Comparison of ENCODE assay signal across 12 cellular contexts in the genomic region with DNA sequence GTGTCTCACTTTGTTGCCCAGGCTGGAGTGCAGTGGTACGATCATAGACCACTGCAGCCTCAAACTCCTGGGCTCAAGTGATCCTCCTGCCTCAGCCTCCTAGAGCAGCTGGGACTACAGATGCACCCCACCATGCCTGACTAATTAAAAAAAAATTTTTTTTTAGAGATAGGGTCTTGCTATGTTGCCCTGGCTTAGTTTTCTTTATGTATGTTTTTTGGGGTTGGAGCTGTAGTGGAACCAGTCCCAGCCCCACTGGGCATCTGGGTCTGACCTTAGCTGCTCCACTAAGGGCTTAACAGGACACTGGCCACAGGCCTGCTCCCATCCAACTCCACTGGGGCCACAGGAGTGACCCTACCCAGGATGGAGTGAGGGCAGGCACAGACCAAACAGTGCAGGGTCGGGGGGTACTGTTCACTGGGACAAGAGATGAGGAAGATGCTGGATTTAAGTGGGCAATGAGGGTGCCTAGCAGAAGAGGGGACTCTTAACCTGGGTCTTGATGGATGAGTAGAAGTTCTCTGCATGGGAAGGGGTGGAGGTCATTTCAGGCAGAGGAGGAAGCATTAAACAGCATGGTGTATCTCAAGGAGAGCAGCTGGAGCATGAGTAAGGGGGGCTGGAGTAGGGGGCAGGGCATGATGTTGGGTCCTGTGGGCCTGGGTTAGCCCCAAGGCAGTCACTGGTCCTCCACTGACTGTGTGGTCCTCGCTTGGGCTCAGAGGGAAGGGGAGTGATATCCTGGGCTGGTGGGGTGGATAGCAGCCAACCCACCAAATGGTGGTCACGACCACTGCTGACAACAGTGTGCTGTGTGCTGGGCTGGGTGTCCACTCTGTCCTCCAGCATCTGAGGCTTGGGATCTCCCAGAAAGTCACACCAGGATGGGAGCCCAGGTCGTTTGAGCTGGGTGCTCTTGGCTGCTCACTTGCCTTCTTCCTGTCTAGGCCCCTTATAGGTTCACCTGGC. TPM values are rescaled to one million over a fixed set of nuclear protein-coding genes. Genes with fewer than 3 reads are reported as not detected.
A peak's percentile ranks its signal among the peaks of the same experiment; 100 is the strongest.
DNase-seq lines count a peak whose midpoint lies in the region; ATAC-seq and TF ChIP-seq lines count a peak whose summit lies in the region.
"Had no signal": no experiment of that assay in that cellular context is flagged by ENCODE, and none has a peak within 500 bp of the region (broad histone marks: within the 10 kb centered on the region; RNA-seq: fewer than 3 reads in every experiment).

No MANE protein-coding gene starts in this region.

- peaks cover 3% of the 10 kb centered on the region; the same call in 1 of the 3 replicates for H3K9me3 Mint-ChIP-seq in GM23338
- H3K9me3 Mint-ChIP-seq in activated naive CD8-positive, alpha-beta T cell treated with anti-CD3 and anti-CD28 coated beads, Interleukin-2, amount 10 ng/mL, durations not matched to agents 7 days and 5 days, result no peaks in the 10 kb centered on the region

- H3K4me1 Mint-ChIP-seq in GM23338, result peaks cover 16% of the 10 kb centered on the region
- peaks cover 34% of the 10 kb centered on the region for H3K4me1 Mint-ChIP-seq in activated naive CD8-positive, alpha-beta T cell treated with anti-CD3 and anti-CD28 coated beads, Interleukin-2, amount 10 ng/mL, durations not matched to agents 7 days and 5 days

- intact Hi-C loops in mucosa of descending colon (cut with DNase I, micrococcal nuclease), result loop anchor here in 1 of 2 donors (10.0 kb wide), 1 partner anchor 55 kb away; no protein-coding TSS in a partner anchor

- no peaks in the 10 kb centered on the region for H3F3A ChIP-seq in GM23338 (replicated peaks; ENCODE audit: low read depth)

- ATAC-seq in GM23338 (no peak), mucosa of descending colon (no peak)
- no peak for ATAC-seq in activated naive CD8-positive, alpha-beta T cell treated with anti-CD3 and anti-CD28 coated beads, Interleukin-2, amount 10 ng/mL, durations not matched to agents 7 days and 5 days (ENCODE audit: low read depth)

- H3K27me3 Mint-ChIP-seq in GM23338 (ENCODE audit: insufficient read depth, low read depth, poor library complexity), result peaks cover 10% of the 10 kb centered on the region
- no peaks in the 10 kb centered on the region for H3K27me3 Mint-ChIP-seq in activated naive CD8-positive, alpha-beta T cell treated with anti-CD3 and anti-CD28 coated beads, Interleukin-2, amount 10 ng/mL, durations not matched to agents 7 days and 5 days

- H3K4me3 ChIP-seq in BLaER1, result peak overlapping the region; percentile 78
- H3K4me3 ChIP-seq in GM23338, result peak overlapping the region; percentile 65; the same call in 1 of the 2 replicates
- no peak overlapping the region for H3K4me3 ChIP-seq in mucosa of descending colon
- H3K4me3 ChIP-seq in MG63, result no peak overlapping the region

- H3K4me1 ChIP-seq in BLaER1 (peaks cover 73% of the 10 kb centered on the region), GM23338 (ENCODE audit: insufficient read depth) (no peaks in the 10 kb centered on the region), mucosa of descending colon (ENCODE audit: low read depth) (peaks cover 7% of the 10 kb centered on the region)

- peaks cover 15% of the 10 kb centered on the region for H3K36me3 Mint-ChIP-seq in GM23338 (ENCODE audit: low read depth)
- H3K36me3 Mint-ChIP-seq in activated naive CD8-positive, alpha-beta T cell treated with anti-CD3 and anti-CD28 coated beads, Interleukin-2, amount 10 ng/mL, durations not matched to agents 7 days and 5 days, result peaks cover 22% of the 10 kb centered on the region

- H3K27ac Mint-ChIP-seq in GM23338, result no peak overlapping the region
- H3K27ac Mint-ChIP-seq in activated naive CD8-positive, alpha-beta T cell treated with anti-CD3 and anti-CD28 coated beads, Interleukin-2, amount 10 ng/mL, durations not matched to agents 7 days and 5 days, result peak overlapping the region; percentile 83

- peaks cover 16% of the 10 kb centered on the region for H3K27me3 ChIP-seq in BLaER1
- no peaks in the 10 kb centered on the region for H3K27me3 ChIP-seq in GM23338 (ENCODE audit: insufficient read depth)
- no peaks in the 10 kb centered on the region for H3K27me3 ChIP-seq in MG63
- H3K27me3 ChIP-seq: left lung had no signal

- DNase-seq in GM23338 (ENCODE audit: low spot score), result no peak
- DNase-seq in activated naive CD8-positive, alpha-beta T cell treated with anti-CD3 and anti-CD28 coated beads, Interleukin-2, amount 10 ng/mL, durations not matched to agents 7 days and 5 days, result no peak
- peak in 2 of 3 donors; percentile 28 to 34 for DNase-seq in mucosa of descending colon
- no peak for DNase-seq in 8988T
- no peak for DNase-seq in MG63
- DNase-seq in AG08396 (ENCODE audit: low spot score), result no peak
- DNase-seq in DMS153 (lab: John Stamatoyannopoulos, UW), result no peak
- DNase-seq: DMS79 treated with DMSO at 0.1 percent for 48 hours, foreskin fibroblast, MM.1S had no signal

- H3K9ac ChIP-seq in BLaER1, result peak overlapping the region; percentile 89; the same call in 1 of the 2 replicates

- H3K36me3 ChIP-seq in BLaER1, result peaks cover 50% of the 10 kb centered on the region
- H3K36me3 ChIP-seq in GM23338 (ENCODE audit: insufficient read depth), result 0 out of 2 replicates have a peak, but pooled peaks cover 3% of the 10 kb centered on the region
- H3K36me3 ChIP-seq in mucosa of descending colon (ENCODE audit: low read depth), result peaks cover 3% of the 10 kb centered on the region
- no peaks in the 10 kb centered on the region; the same call in none of the 2 replicates for H3K36me3 ChIP-seq in MG63

- H4K20me1 ChIP-seq in BLaER1 (peaks cover 88% of the 10 kb centered on the region), GM23338 (replicated peaks; ENCODE audit: insufficient read depth) (no peaks in the 10 kb centered on the region; the same call in 1 of the 2 replicates)

- no peak overlapping the region for H2AFZ ChIP-seq in GM23338

- H3K27ac ChIP-seq in BLaER1 (no peak overlapping the region), GM23338 (ENCODE audit: low read depth) (no peak overlapping the region)

- H3K4me3 Mint-ChIP-seq in GM23338, result peak overlapping the region; percentile 67
- H3K4me3 Mint-ChIP-seq in activated naive CD8-positive, alpha-beta T cell treated with anti-CD3 and anti-CD28 coated beads, Interleukin-2, amount 10 ng/mL, durations not matched to agents 7 days and 5 days, result peak overlapping the region; percentile 39

- POLR2A ChIA-PET in activated naive CD8-positive, alpha-beta T cell treated with anti-CD3 and anti-CD28 coated beads, Interleukin-2, amount 10 ng/mL, durations not matched to agents 7 days and 5 days (lab: Charles Lee), result interaction anchor here (0.6 to 0.9 kb wide), 2 partner anchors 15 to 19 kb away, joined by 3 read pairs; no protein-coding TSS in a partner anchor

- H3K9me3 ChIP-seq in BLaER1, result no peaks in the 10 kb centered on the region
- no peaks in the 10 kb centered on the region for H3K9me3 ChIP-seq in mucosa of descending colon
- H3K9me3 ChIP-seq in MG63, result no peaks in the 10 kb centered on the region
- H3K9me3 ChIP-seq: left lung had no signal

- H3K79me2 ChIP-seq in GM23338 (replicated peaks; ENCODE audit: insufficient read depth), result peaks cover 11% of the 10 kb centered on the region

- H3K4me2 ChIP-seq in BLaER1 (peak overlapping the region; percentile 88), GM23338 (peak overlapping the region; percentile 77; the same call in 1 of the 2 replicates)

- TF ChIP-seq CTCF in GM23338 (conservative IDR thresholded peaks at IDR 0.05; ENCODE audit: low read depth in 2 of 2) (no peak), mucosa of descending colon (IDR thresholded peaks at IDR 0.05) (no peak)

- no peaks in the 10 kb centered on the region for H3K9me2 ChIP-seq in GM23338 (ENCODE audit: insufficient read depth)

TF ChIP-seq in GM23338, 12 proteins besides CTCF, POLR2A, EP300 and RAD21 (continues in another document):
- TF ChIP-seq EZH2phosphoT487 (IDR thresholded peaks at IDR 0.05; ENCODE audit: unreplicated experiment), result no peak
- no peak for TF ChIP-seq STAT1 (IDR thresholded peaks at IDR 0.05; ENCODE audit: unreplicated experiment)
- no peak for TF ChIP-seq CREB1 (CRISPR knock-in tag; IDR thresholded peaks at IDR 0.05; ENCODE audit: low read depth)
- no peak for TF ChIP-seq NANOG (IDR thresholded peaks at IDR 0.05; ENCODE audit: borderline replicate concordance)

RNA-seq across cellular contexts. Expression of gene ADD1, which starts 24.1 kb away (rescaled TPM):
- total RNA-seq in GM23338 (2014; rRNA removed; shearing (Covaris generic)), result 126 and 144 TPM in 2 replicates
- 119 and 126 TPM in 2 replicates for polyA plus RNA-seq in GM23338 (2016; fragmentation: Nextera tagmentation; extraction: Ambion mirVana)
- 100 to 1,000 TPM; 261 to 276 TPM for total RNA-seq in activated naive CD8-positive, alpha-beta T cell treated with anti-CD3 and anti-CD28 coated beads, Interleukin-2, amount 10 ng/mL, durations not matched to agents 7 days and 5 days
- 100 to 1,000 TPM; 201 to 373 (median 261) TPM for total RNA-seq in mucosa of descending colon
- total RNA-seq in MG63 (2014; rRNA removed; shearing (Covaris generic); ENCODE audit: low replicate concordance), result 62.5 and 77.3 TPM in 2 replicates

RNA-seq across cellular contexts. Expression of gene SH3BP2, which starts 26.6 kb away (rescaled TPM):
- total RNA-seq in GM23338 (2014; rRNA removed; shearing (Covaris generic)), result 29.9 and 43.9 TPM in 2 replicates
- 15.2 and 22.2 TPM in 2 replicates for polyA plus RNA-seq in GM23338 (2016; fragmentation: Nextera tagmentation; extraction: Ambion mirVana)
- 10 to 100 TPM; 82.6 to 83.7 TPM for total RNA-seq in activated naive CD8-positive, alpha-beta T cell treated with anti-CD3 and anti-CD28 coated beads, Interleukin-2, amount 10 ng/mL, durations not matched to agents 7 days and 5 days
- 10 to 100 TPM; 48.1 to 75.3 (median 73.0) TPM for total RNA-seq in mucosa of descending colon
- total RNA-seq in MG63 (2014; rRNA removed; shearing (Covaris generic); ENCODE audit: low replicate concordance), result 9.0 and 9.6 TPM in 2 replicates

Comparison
In these comparisons a context has a peak if more than half of its experiments do, and no peak if none do; other contexts are left out.
1. H3K4me3 ChIP-seq: peak in BLaER1 (single experiment) and GM23338 (single experiment); none in mucosa of descending colon (single experiment) and MG63 (single experiment).
2. DNase-seq: peak in mucosa of descending colon (2 of 3); none in GM23338 (single experiment), activated naive CD8-positive, alpha-beta T cell treated with anti-CD3 and anti-CD28 coated beads, Interleukin-2, amount 10 ng/mL, durations not matched to agents 7 days and 5 days (single experiment), 8988T (single experiment), MG63 (single experiment), AG08396 (single experiment) and DMS153 (single experiment).